ENCODE assay signal across 8 cellular contexts in genomic region chr22:36238348-36239149, GRCh38. TPM values are rescaled to one million over a fixed set of nuclear protein-coding genes. Genes with fewer than 3 reads are reported as not detected.
DNase-seq lines count a peak whose midpoint lies in the region; ATAC-seq and TF ChIP-seq lines count a peak whose summit lies in the region.

No MANE protein-coding gene starts in this region.

- DNase-seq in DMS53 (lab: John Stamatoyannopoulos, UW) (peak; percentile 6), DMS53 treated with DMSO at 0.1 percent for 48 hours (lab: John Stamatoyannopoulos, UW; ENCODE audit: unreplicated experiment) (no peak), NCI-H748 (lab: John Stamatoyannopoulos, UW; ENCODE audit: unreplicated experiment) (peak; percentile 45), coronary artery (ENCODE audit: low spot score) (peak; percentile 72), midbrain (lab: John Stamatoyannopoulos, UW) (peak; percentile 31), posterior vena cava (ENCODE audit: low spot score) (no peak), H4 (ENCODE audit: low spot score) (no peak)

- no peak for ATAC-seq in HG02852 (IDR thresholded peaks at IDR 0.05; ENCODE audit: unreplicated experiment)

- TF ChIP-seq CTCF in coronary artery (IDR thresholded peaks at IDR 0.05), result no peak

- intact Hi-C loops in posterior vena cava (cut with DNase I), result no loop called here

- H3K4me3 ChIP-seq in coronary artery, result peak overlapping the region; percentile 88

- H3K27ac ChIP-seq in coronary artery, result peak overlapping the region; percentile 83 to 97

RNA-seq across cellular contexts. Expression of gene APOL2, which starts 0.8 kb away (rescaled TPM):
- total RNA-seq in posterior vena cava, result 10 to 100 TPM; 50.5 to 54.4 TPM
- total RNA-seq in H4 (2014; rRNA removed; shearing (Covaris generic)), result 31.6 and 44.0 TPM in 2 replicates

RNA-seq across cellular contexts. Expression of gene APOL1, which starts 14.4 kb away (rescaled TPM):
- 10 to 100 TPM; 39.9 to 69.3 TPM for total RNA-seq in posterior vena cava
- 27.5 and 33.3 TPM in 2 replicates for total RNA-seq in H4 (2014; rRNA removed; shearing (Covaris generic))

RNA-seq across cellular contexts. Expression of gene APOL4, which starts 36.9 kb away (rescaled TPM):
- 1 to 10 TPM; 7.5 to 9.5 TPM for total RNA-seq in posterior vena cava
- total RNA-seq in H4 (2014; rRNA removed; shearing (Covaris generic)), result 2.7 and 3.6 TPM in 2 replicates

Comparison
In these comparisons a context has a peak if more than half of its experiments do, and no peak if none do; other contexts are left out.
1. DNase-seq: peak in DMS53 (single experiment), NCI-H748 (single experiment), coronary artery (single experiment) and midbrain (single experiment); none in DMS53 treated with DMSO at 0.1 percent for 48 hours (single experiment), posterior vena cava (single experiment) and H4 (single experiment).